ENCODE assay signal across 24 cellular contexts in the genomic region with DNA sequence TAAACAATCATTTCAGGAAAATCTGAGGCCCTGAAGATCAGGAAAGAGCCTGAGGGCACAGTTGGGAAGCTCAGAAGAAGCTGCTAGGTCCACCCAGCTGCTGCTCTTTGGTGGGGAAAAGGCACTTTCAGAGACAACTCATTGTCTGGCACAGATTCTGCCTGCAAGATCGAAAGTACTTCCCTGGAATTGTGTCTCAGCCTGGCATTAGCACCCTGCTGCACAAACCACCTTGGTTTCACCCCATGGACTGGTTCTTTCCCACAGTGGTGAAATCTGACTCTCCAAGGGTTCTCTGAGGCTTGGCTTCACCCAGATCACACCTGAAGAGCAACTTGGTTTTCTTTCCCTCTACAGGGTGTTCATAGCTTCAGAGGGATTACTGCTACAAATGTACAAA. TPM values are rescaled to one million over a fixed set of nuclear protein-coding genes. Genes with fewer than 3 reads are reported as not detected.
DNase-seq lines count a peak whose midpoint lies in the region; ATAC-seq and TF ChIP-seq lines count a peak whose summit lies in the region.
"Had no signal": no experiment of that assay in that cellular context is flagged by ENCODE, and none has a peak within 500 bp of the region (broad histone marks: within the 10 kb centered on the region; RNA-seq: fewer than 3 reads in every experiment).

No MANE protein-coding gene starts in this region.

- H3K9me3 ChIP-seq in GM23248 (ENCODE audit: low read depth) (no peaks in the 10 kb centered on the region), PC-3 (ENCODE audit: low read length) (no peaks in the 10 kb centered on the region), trophoblast cell (ENCODE audit: insufficient read depth, low read depth, low read length) (no peaks in the 10 kb centered on the region), BE2C (no peaks in the 10 kb centered on the region), WERI-Rb-1 (ENCODE audit: severe bottlenecking) (no peaks in the 10 kb centered on the region)
- H3K9me3 ChIP-seq: SJSA1 had no signal

- TF ChIP-seq CTCF in PC-3 (conservative IDR thresholded peaks at IDR 0.05; ENCODE audit: low read depth, low read length) = no peak
- TF ChIP-seq CTCF in fibroblast of mammary gland (conservative IDR thresholded peaks at IDR 0.05; ENCODE audit: control insufficient read depth, insufficient read depth, low read depth, low read length) = no peak
- TF ChIP-seq CTCF in BE2C (IDR thresholded peaks at IDR 0.05; ENCODE audit: low read depth, low read length) = no peak
- no peak for TF ChIP-seq CTCF in WERI-Rb-1 (IDR thresholded peaks at IDR 0.05; ENCODE audit: low read depth, low read length)

- H3K4ac ChIP-seq in trophoblast cell (ENCODE audit: low read depth, low read length) = no peak overlapping the region

- no peaks in the 10 kb centered on the region for H3K27me3 ChIP-seq in GM23248 (replicated peaks; ENCODE audit: insufficient read depth)
- no peaks in the 10 kb centered on the region for H3K27me3 ChIP-seq in PC-3 (ENCODE audit: low read length)
- no peaks in the 10 kb centered on the region for H3K27me3 ChIP-seq in trophoblast cell (ENCODE audit: insufficient read depth, low read length)
- no peaks in the 10 kb centered on the region for H3K27me3 ChIP-seq in BE2C
- H3K27me3 ChIP-seq in WERI-Rb-1 (ENCODE audit: insufficient read depth, low read depth, severe bottlenecking) = no peaks in the 10 kb centered on the region
- H3K27me3 ChIP-seq: heart right ventricle, SJSA1 had no signal

- H2AFZ ChIP-seq in GM23248 = peak overlapping the region; percentile 44
- H2AFZ ChIP-seq in PC-3 (ENCODE audit: low read length) = 0 out of 2 replicates have a peak overlapping the region, but pooled peaks have one; percentile 8
- no peak overlapping the region for H2AFZ ChIP-seq in trophoblast cell (ENCODE audit: insufficient read depth, low read length, poor library complexity)

- H2BK120ac ChIP-seq in trophoblast cell (ENCODE audit: insufficient read depth, low read length, poor library complexity) = no peak overlapping the region

- peak overlapping the region; percentile 68 for H3K18ac ChIP-seq in trophoblast cell (ENCODE audit: low read length)

- no peaks in the 10 kb centered on the region for H4K20me1 ChIP-seq in GM23248 (ENCODE audit: insufficient read depth)
- H4K20me1 ChIP-seq in PC-3 (ENCODE audit: low read length) = no peaks in the 10 kb centered on the region

- H3K9me2 ChIP-seq in GM23248 (ENCODE audit: insufficient read depth) = no peaks in the 10 kb centered on the region
- no peaks in the 10 kb centered on the region for H3K9me2 ChIP-seq in PC-3 (replicated peaks; ENCODE audit: low read length)

- H3K4me1 ChIP-seq in GM23248 (ENCODE audit: insufficient read depth) (peaks cover 20% of the 10 kb centered on the region), PC-3 (ENCODE audit: insufficient read depth, low read length) (peaks cover 27% of the 10 kb centered on the region), trophoblast cell (ENCODE audit: control insufficient read depth in 1 of 2, insufficient read depth in 2 of 2, low read length in 2 of 2) (peaks cover 7 to 10% of the 10 kb centered on the region in 2 experiments), BE2C (no peaks in the 10 kb centered on the region)

- H3K79me2 ChIP-seq in GM23248 (ENCODE audit: insufficient read depth) (peaks cover 8% of the 10 kb centered on the region; the same call in 1 of the 2 replicates), PC-3 (ENCODE audit: low read length) (peaks cover 8% of the 10 kb centered on the region; the same call in 1 of the 2 replicates), trophoblast cell (ENCODE audit: control insufficient read depth, insufficient read depth, low read length, poor library complexity) (peaks cover 4% of the 10 kb centered on the region)

- no peak overlapping the region for H3K14ac ChIP-seq in trophoblast cell (ENCODE audit: low read length)

- H2AK5ac ChIP-seq in trophoblast cell (ENCODE audit: low read length) = no peak overlapping the region

- H3K4me3 ChIP-seq in GM23248 = 0 out of 2 replicates have a peak overlapping the region, but pooled peaks have one; percentile 3
- no peak overlapping the region for H3K4me3 ChIP-seq in PC-3 (ENCODE audit: low read length)
- H3K4me3 ChIP-seq in fibroblast of mammary gland (ENCODE audit: control insufficient read depth, low read depth, low read length) = no peak overlapping the region
- no peak overlapping the region for H3K4me3 ChIP-seq in trophoblast cell (ENCODE audit: low read depth, low read length)
- no peak overlapping the region for H3K4me3 ChIP-seq in BE2C (ENCODE audit: low read depth, low read length)
- no peak overlapping the region for H3K4me3 ChIP-seq in WERI-Rb-1 (ENCODE audit: low read depth, low read length)
- H3K4me3 ChIP-seq: GM12878, heart right ventricle, SJSA1, smooth muscle cell had no signal

- peak overlapping the region; percentile 19; the same call in 1 of the 2 replicates for H3K9ac ChIP-seq in GM23248
- H3K9ac ChIP-seq in PC-3 (ENCODE audit: low read length) = no peak overlapping the region
- no peak overlapping the region for H3K9ac ChIP-seq in trophoblast cell (ENCODE audit: low read length)

- peaks cover 5% of the 10 kb centered on the region; the same call in 1 of the 2 replicates for H3F3A ChIP-seq in GM23248 (ENCODE audit: insufficient read depth)
- H3F3A ChIP-seq in PC-3 (ENCODE audit: low read length, unreplicated experiment) = no peaks in the 10 kb centered on the region

- no peak overlapping the region for H4K12ac ChIP-seq in trophoblast cell (ENCODE audit: low read depth, low read length)

- H3K79me1 ChIP-seq in trophoblast cell (ENCODE audit: low read length) = peaks cover 2% of the 10 kb centered on the region

- H3K36me3 ChIP-seq in GM23248 (ENCODE audit: low read depth) = no peaks in the 10 kb centered on the region
- no peaks in the 10 kb centered on the region for H3K36me3 ChIP-seq in PC-3 (ENCODE audit: low read depth, low read length)
- no peaks in the 10 kb centered on the region for H3K36me3 ChIP-seq in trophoblast cell (ENCODE audit: control insufficient read depth in 1 of 2, insufficient read depth in 2 of 2, low read length in 2 of 2)
- no peaks in the 10 kb centered on the region for H3K36me3 ChIP-seq in BE2C
- no peaks in the 10 kb centered on the region for H3K36me3 ChIP-seq in WERI-Rb-1
- H3K36me3 ChIP-seq: heart right ventricle, SJSA1 had no signal

- POLR2A ChIA-PET in PC-3 (lab: Charles Lee; ENCODE audit: unreplicated experiment) = no interaction called here

- peak; percentile 63 for DNase-seq in GM23248
- peak; percentile 63 for DNase-seq in PC-3
- DNase-seq in fibroblast of mammary gland (ENCODE audit: low read depth) = peak; percentile 38
- peak in 1 of 2 donors; percentile 28 for DNase-seq in trophoblast cell
- DNase-seq in BE2C = no peak
- DNase-seq in WERI-Rb-1 = no peak
- no peak for DNase-seq in NCI-H774 (lab: John Stamatoyannopoulos, UW)
- DNase-seq in sciatic nerve (ENCODE audit: low spot score) = no peak
- DNase-seq: activated CD4-positive, alpha-beta memory T cell treated with anti-CD3 and anti-CD28 coated beads for 36 hours; activated naive CD4-positive, alpha-beta T cell; cerebellar nuclear complex; effector memory CD4-positive, alpha-beta T cell; GF-D8; heart right ventricle; HFFc6; NCI-H2029 treated with DMSO at 0.1 percent for 48 hours; NCI-H524; stimulated activated CD4-positive, alpha-beta T cell treated with anti-CD3 and anti-CD28 coated beads, Interleukin-4, amount 100 ng/mL, for 24 hours; T-helper 17 cell had no signal

- H2BK5ac ChIP-seq in trophoblast cell (ENCODE audit: low read depth, low read length, poor library complexity) = no peak overlapping the region

- H3K4me2 ChIP-seq in GM23248 (ENCODE audit: unreplicated experiment) (peak overlapping the region; percentile 47), PC-3 (ENCODE audit: low read length) (peak overlapping the region; percentile 38), trophoblast cell (ENCODE audit: low read length) (no peak overlapping the region)
- H3K4me2 ChIP-seq: smooth muscle cell had no signal

- 7 to 10% methylated on average over 1 of the region's 1 CpG for WGBS in GM23248 (ENCODE audit: low coverage in 1 of 2, low lambda C conversion rate in 2 of 2, missing lambda C conversion rate in 2 of 2), 2 experiments
- no CpG with 5 or more reads among the region's 1 CpG for WGBS in trophoblast cell (ENCODE audit: extremely low coverage, insufficient coverage, insufficient read length)

- no TSS peak for BruUV-seq in PC-3 (replicated peaks; lab: Mats Ljungman, UMichigan)

- no peak overlapping the region for H2BK12ac ChIP-seq in trophoblast cell (ENCODE audit: low read length)

- no peak overlapping the region for H4K8ac ChIP-seq in trophoblast cell (ENCODE audit: low read depth, low read length)

- ATAC-seq in PC-3 (peak; percentile 57), sciatic nerve (no peak)
- ATAC-seq: GM12878; heart right ventricle; natural killer cell treated with Interleukin-12 subunit alpha and Interleukin-12 subunit beta and Interleukin-15 and Interleukin-18, amount 100 ng/mL, for 72 hours; T-helper 17 cell had no signal

- H3K23ac ChIP-seq in trophoblast cell (ENCODE audit: low read length) = no peak overlapping the region

- intact Hi-C loops in PC-3 (cut with micrococcal nuclease) (no loop called here), sciatic nerve (cut with DNase I) (no loop called here)

- in situ Hi-C loops in GM23248 (cut with MboI) = no loop called here

- CTCF ChIA-PET in PC-3 (lab: Charles Lee) = no interaction called here

- no peak overlapping the region for H4K91ac ChIP-seq in trophoblast cell (ENCODE audit: low read depth, low read length)

- peak overlapping the region; percentile 25; the same call in 1 of the 2 replicates for H3K27ac ChIP-seq in GM23248
- peak overlapping the region; percentile 12; the same call in 1 of the 2 replicates for H3K27ac ChIP-seq in PC-3 (ENCODE audit: low read length)
- peak overlapping the region; percentile 42 for H3K27ac ChIP-seq in trophoblast cell (ENCODE audit: low read depth, low read length)
- no peak overlapping the region for H3K27ac ChIP-seq in WERI-Rb-1
- H3K27ac ChIP-seq: heart right ventricle, HL-60, SJSA1 had no signal

RNA-seq across cellular contexts. Expression of a gene that starts 18.7 kb away (rescaled TPM):
- total RNA-seq in GM23248 (2014; rRNA removed; shearing (Covaris generic)) = 2.9 and 5.1 TPM in 2 replicates
- 3.3 and 3.9 TPM in 2 replicates for polyA plus RNA-seq in GM23248 (2016; fragmentation: Nextera tagmentation; extraction: Ambion mirVana)
- total RNA-seq in PC-3 (2014; rRNA removed) (7.0 and 9.7 TPM in 2 replicates), sciatic nerve (13.2 TPM)
- polyA plus RNA-seq in trophoblast cell (2013) = 27.4 and 28.6 TPM in 2 replicates
- not detected for polyA plus RNA-seq in BE2C (2012; ENCODE audit: insufficient read depth, insufficient read length, low read depth)
- total RNA-seq: activated CD4-positive, alpha-beta memory T cell treated with anti-CD3 and anti-CD28 coated beads for 36 hours; HFFc6 had no signal
- polyA plus RNA-seq: GM12878 had no signal

Comparison
In these comparisons a context has a peak if more than half of its experiments do, and no peak if none do; other contexts are left out.
1. DNase-seq: peak in GM23248 (single experiment), PC-3 (single experiment) and fibroblast of mammary gland (single experiment); none in BE2C (single experiment), WERI-Rb-1 (single experiment), NCI-H774 (single experiment) and sciatic nerve (single experiment).